15 cellular contexts compared by ENCODE assay signal in genomic region chr5:43203373-43203772, GRCh38.
DNase-seq lines count a peak whose midpoint lies in the region; ATAC-seq and TF ChIP-seq lines count a peak whose summit lies in the region.
"Had no signal": no experiment of that assay in that cellular context is flagged by ENCODE, and none has a peak within 500 bp of the region (broad histone marks: within the 10 kb centered on the region; RNA-seq: fewer than 3 reads in every experiment).

No MANE protein-coding gene starts in this region.

- H3K27me3 Mint-ChIP-seq in nephron (ENCODE audit: low read depth), result peaks cover 9% of the 10 kb centered on the region

- no peaks in the 10 kb centered on the region for H3K9me3 Mint-ChIP-seq in nephron

- DNase-seq in GM04504 (ENCODE audit: low read depth) (peak; percentile 3), LNCaP clone FGC (ENCODE audit: low read depth) (peak; percentile 41), astrocyte of the hippocampus (ENCODE audit: low read depth, low spot score) (peak; percentile 10), KG1 (lab: John Stamatoyannopoulos, UW) (no peak), NCI-H2107 (lab: John Stamatoyannopoulos, UW) (no peak)
- DNase-seq: DMS79 treated with DMSO at 0.1 percent for 48 hours, NCI-H1105 treated with DMSO at 0.1 percent for 48 hours, NCI-H1930, NCI-H2171 treated with DMSO at 0.1 percent for 48 hours, NCI-H524, SW 1271 had no signal

- H3K4me1 Mint-ChIP-seq in nephron, result peaks cover 21% of the 10 kb centered on the region

- H3K27ac Mint-ChIP-seq in nephron, result peak overlapping the region in 2 of 3 experiments; percentile 69 to 75

- H3K36me3 Mint-ChIP-seq in nephron (ENCODE audit: low read depth), result no peaks in the 10 kb centered on the region

- no peak for ATAC-seq in HG03432 (IDR thresholded peaks at IDR 0.05; ENCODE audit: unreplicated experiment)
- ATAC-seq in HG03521 (IDR thresholded peaks at IDR 0.05; ENCODE audit: unreplicated experiment), result no peak

- TF ChIP-seq CTCF in LNCaP clone FGC (IDR thresholded peaks at IDR 0.05; ENCODE audit: control insufficient read depth, extremely low read depth, insufficient read depth) (peak; percentile 33; the same call in 1 of the 2 replicates), nephron (IDR thresholded peaks at IDR 0.05; ENCODE audit: unreplicated experiment in 3 of 3) (no peak)

- H3K4me3 Mint-ChIP-seq in nephron, result no peak overlapping the region

- H3K4me3 ChIP-seq in LNCaP clone FGC (ENCODE audit: low read depth, low read length), result no peak overlapping the region
- H3K4me3 ChIP-seq: SJSA1 had no signal

Comparison
In these comparisons a context has a peak if more than half of its experiments do, and no peak if none do; other contexts are left out.
1. DNase-seq: peak in GM04504 (single experiment), LNCaP clone FGC (single experiment) and astrocyte of the hippocampus (single experiment); none in KG1 (single experiment) and NCI-H2107 (single experiment).